In genomic region chr20:51937780-51938179, GRCh38 we compare ENCODE assay signal across 33 cellular contexts.
"Had no signal": no experiment of that assay in that cellular context is flagged by ENCODE, and none has a peak within 500 bp of the region (broad histone marks: within the 10 kb centered on the region; RNA-seq: fewer than 3 reads in every experiment).

No MANE protein-coding gene starts in this region.

- H3K36me3 ChIP-seq: adrenal gland, brain microvascular endothelial cell, breast epithelium had no signal

- H3K4me3 ChIP-seq: adrenal gland, body of pancreas, breast epithelium had no signal

- H3K27me3 ChIP-seq: adrenal gland, body of pancreas, brain microvascular endothelial cell, breast epithelium had no signal

- ATAC-seq: activated CD8-positive, alpha-beta T cell treated with anti-CD3 and anti-CD28 coated beads for 36 hours; activated naive CD4-positive, alpha-beta T cell treated with anti-CD3 and anti-CD28 coated beads, Interleukin-2, amount 50 U/mL, for 72 hours; activated T-cell treated with anti-CD3 and anti-CD28 coated beads, Interleukin-2, amount 50 U/mL, for 4 hours; activated T-cell treated with anti-CD3 and anti-CD28 coated beads, Interleukin-2, amount 50 U/mL, for 72 hours; activated T-helper 17 cell treated with anti-CD3 and anti-CD28 coated beads, Interleukin-2, amount 50 U/mL, for 72 hours; body of pancreas had no signal

- FAIRE-seq: astrocyte, TTC549 had no signal

- H3K27ac ChIP-seq: adrenal gland, body of pancreas, brain microvascular endothelial cell, breast epithelium, VCaP had no signal

- H3K9me3 ChIP-seq: adrenal gland, body of pancreas, breast epithelium had no signal

- DNase-seq: activated B cell treated with CpG ODN at 0.5 μM for 24 hours; activated CD4-positive, alpha-beta memory T cell treated with anti-CD3 and anti-CD28 coated beads for 36 hours; activated CD4-positive, alpha-beta T cell treated with anti-CD3 and anti-CD28 coated beads for 4 hours; activated CD4-positive, alpha-beta T cell treated with anti-CD3 and anti-CD28 coated beads, Interleukin-2, amount 10 ng/mL, durations not matched to agents 24 days and 14 days; activated CD4-positive, alpha-beta T cell treated with anti-CD3 and anti-CD28 coated beads, Interleukin-2, amount 50 U/mL, for 1 hour; activated CD4-positive, alpha-beta T cell treated with anti-CD3 and anti-CD28 coated beads, Interleukin-2, amount 50 U/mL, for 4 hours; activated CD4-positive, CD25-positive, alpha-beta regulatory T cell treated with anti-CD3 and anti-CD28 coated beads, Interleukin-2, amount 50 U/mL, for 72 hours; activated CD8-positive, alpha-beta memory T cell treated with anti-CD3 and anti-CD28 coated beads, Interleukin-2, amount 50 U/mL, for 4 hours; activated CD8-positive, alpha-beta T cell treated with anti-CD3 and anti-CD28 coated beads for 36 hours; activated effector memory CD4-positive, alpha-beta T cell treated with anti-CD3 and anti-CD28 coated beads, Interleukin-2, amount 50 U/mL, for 16 hours; activated gamma-delta T cell treated with Interleukin-2 at 50 U/mL for 16 hours; activated naive CD4-positive, alpha-beta T cell; activated naive CD4-positive, alpha-beta T cell treated with anti-CD3 and anti-CD28 coated beads for 36 hours; activated naive CD4-positive, alpha-beta T cell treated with anti-CD3 and anti-CD28 coated beads, Interleukin-2, amount 50 U/mL, for 16 hours; activated naive CD8-positive, alpha-beta T cell treated with anti-CD3 and anti-CD28 coated beads for 36 hours; activated T-cell treated with anti-CD3 and anti-CD28 coated beads for 4 hours; activated T-cell treated with anti-CD3 and anti-CD28 coated beads, Interleukin-2, amount 50 U/mL, for 1 hour; activated T-cell treated with anti-CD3 and anti-CD28 coated beads, Interleukin-2, amount 50 U/mL, for 4 hours; activated T-cell treated with anti-CD3 and anti-CD28 coated beads, Interleukin-2, amount 50 U/mL, for 72 hours; adrenal gland; amniotic stem cell; aorta; body of pancreas; brain microvascular endothelial cell; central memory CD4-positive, alpha-beta T cell; T-helper 2 cell; T-helper 9 cell had no signal

- H3K4me1 ChIP-seq: adrenal gland, body of pancreas, breast epithelium had no signal
